In genomic region chr9:113401027-113401792, GRCh38 we compare ENCODE assay signal across 8 cellular contexts. TPM values are rescaled to one million over a fixed set of nuclear protein-coding genes. Genes with fewer than 3 reads are reported as not detected.
DNase-seq lines count a peak whose midpoint lies in the region; ATAC-seq and TF ChIP-seq lines count a peak whose summit lies in the region.

TSS of gene ALAD (minus strand) at chr9:113401284. CDS start at chr9:113393559, 7,725 bp downstream.

- H3K36me3 Mint-ChIP-seq in IgD-negative memory B cell, result no peaks in the 10 kb centered on the region

- H3K4me3 ChIP-seq in epithelial cell of esophagus (ENCODE audit: low read length), result peak within 1 kb of the TSS; percentile 78

- ATAC-seq in GM21529 (IDR thresholded peaks at IDR 0.05; ENCODE audit: unreplicated experiment), result peak; percentile 98

- peak; percentile 82 for TF ChIP-seq CTCF in epithelial cell of esophagus (IDR thresholded peaks at IDR 0.05; ENCODE audit: insufficient read depth, low read depth, low read length, missing control alignments)

- H3K27ac Mint-ChIP-seq in IgD-negative memory B cell, result peak within 1 kb of the TSS; percentile 15 to 89 (median 86)

- peaks cover 9 to 11% (median 9%) of the 10 kb centered on the region in 3 donors for H3K4me1 Mint-ChIP-seq in IgD-negative memory B cell

- no peaks in the 10 kb centered on the region for H3K9me3 Mint-ChIP-seq in IgD-negative memory B cell

- DNase-seq in DMS153 treated with DMSO at 0.1 percent for 48 hours (lab: John Stamatoyannopoulos, UW; ENCODE audit: unreplicated experiment) (peak; percentile 96), OCI-M1 (lab: John Stamatoyannopoulos, UW) (peak; percentile 98), activated T-cell treated with anti-CD3 and anti-CD28 coated beads for 24 hours (ENCODE audit: low read depth) (peak; percentile 98), epithelial cell of esophagus (ENCODE audit: low read depth) (peak; percentile 99), mucosa of gallbladder (ENCODE audit: low spot score) (peak; percentile 99)
- DNase-seq in stimulated activated CD8-positive, alpha-beta memory T cell treated with anti-CD3 and anti-CD28 coated beads, Interleukin-4, amount 100 ng/mL, for 4 hours (ENCODE audit: low read depth in 2 of 2, low spot score in 1 of 2), result peak; percentile 98 to 99

- H3K4me3 Mint-ChIP-seq in IgD-negative memory B cell, result peak within 1 kb of the TSS; percentile 89 to 98 (median 96)

- H3K27me3 Mint-ChIP-seq in IgD-negative memory B cell, result no peaks in the 10 kb centered on the region

RNA-seq across cellular contexts. Expression of gene ALAD, which starts in this region (rescaled TPM):
- 19.9 TPM for polyA plus RNA-seq in IgD-negative memory B cell
- 108 TPM for total RNA-seq in mucosa of gallbladder

Comparison
In these comparisons a context has a peak if more than half of its experiments do, and no peak if none do; other contexts are left out.
1. Peak in every context shown above with its lines: DNase-seq, ATAC-seq and H3K4me3 ChIP-seq.